18 cellular contexts compared by ENCODE assay signal in the genomic region with DNA sequence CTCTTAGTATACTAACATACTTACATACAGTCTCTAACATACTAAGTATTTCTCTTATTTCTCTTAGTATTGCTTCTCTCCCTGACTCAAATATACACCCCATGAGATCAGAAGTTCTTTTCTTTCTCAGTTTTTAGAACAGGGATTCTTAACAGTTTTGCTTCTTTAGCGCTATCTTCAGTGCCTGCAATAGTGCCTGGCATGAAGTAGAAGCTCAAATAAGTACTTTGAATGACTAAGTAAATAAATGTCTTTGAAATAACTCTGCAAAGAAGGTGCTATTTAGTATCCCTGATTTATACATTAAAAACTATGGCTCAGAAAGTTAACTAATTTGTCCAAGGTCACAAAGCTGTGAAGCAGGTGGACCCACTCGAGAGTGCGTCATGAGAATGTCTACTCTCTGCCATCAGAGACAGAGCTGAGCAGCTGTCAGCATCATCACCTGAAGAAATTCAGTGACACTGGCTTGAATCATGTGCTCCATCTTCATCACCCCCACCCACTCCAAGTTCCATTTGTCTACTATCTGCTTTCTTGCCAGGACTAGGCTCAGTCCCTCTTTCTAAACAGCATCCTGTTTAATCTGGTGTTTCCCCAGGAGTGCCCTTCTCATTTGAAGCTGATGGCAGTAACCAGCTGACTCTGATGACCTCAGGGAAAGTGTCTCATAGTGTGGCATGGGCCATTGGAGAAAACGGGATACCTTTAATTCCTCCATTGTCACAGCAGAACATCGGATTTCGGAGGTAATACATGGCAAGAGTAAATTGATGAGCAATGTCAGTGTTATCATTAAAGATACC.
"Had no signal": no experiment of that assay in that cellular context is flagged by ENCODE, and none has a peak within 500 bp of the region (broad histone marks: within the 10 kb centered on the region; RNA-seq: fewer than 3 reads in every experiment).

No MANE protein-coding gene starts in this region.

- H3K9me3 Mint-ChIP-seq: naive thymus-derived CD4-positive, alpha-beta T cell; T-helper 2 cell treated with Interferon-gamma antibody and Interleukin-4, amounts not matched to agents 5 μg/mL and 100 μg/mL, for 36 hours; type B pancreatic cell had no signal

- ATAC-seq: naive thymus-derived CD4-positive, alpha-beta T cell had no signal

- H3K27ac Mint-ChIP-seq: naive thymus-derived CD4-positive, alpha-beta T cell; T-helper 2 cell treated with Interferon-gamma antibody and Interleukin-4, amounts not matched to agents 5 μg/mL and 100 μg/mL, for 36 hours; type B pancreatic cell had no signal

- H3K4me3 Mint-ChIP-seq: naive thymus-derived CD4-positive, alpha-beta T cell; T-helper 2 cell treated with Interferon-gamma antibody and Interleukin-4, amounts not matched to agents 5 μg/mL and 100 μg/mL, for 36 hours; type B pancreatic cell had no signal

- FAIRE-seq: endothelial cell of umbilical vein, small intestine had no signal

- H3K27ac ChIP-seq: breast epithelium, neutrophil, right atrium auricular region had no signal

- H3K27me3 Mint-ChIP-seq: naive thymus-derived CD4-positive, alpha-beta T cell; type B pancreatic cell had no signal

- H3K9me3 ChIP-seq: breast epithelium, neutrophil, right atrium auricular region had no signal

- DNase-seq: activated CD4-positive, alpha-beta T cell treated with anti-CD3 and anti-CD28 coated beads, Interleukin-2, amount 50 U/mL, for 48 hours; activated T-cell treated with anti-CD3 and anti-CD28 coated beads, Interleukin-2, amount 50 U/mL, for 48 hours; aorta; cerebellar nuclear complex; effector CD8-positive, alpha-beta T cell; foreskin fibroblast; hypothalamus; mammary epithelial cell; naive thymus-derived CD4-positive, alpha-beta T cell; stimulated activated CD4-positive, alpha-beta T cell treated with anti-CD3 and anti-CD28 coated beads, Interleukin-4, amount 100 ng/mL, for 24 hours; stimulated activated naive CD4-positive, alpha-beta T cell treated with Interleukin-2 at 50 U/mL for 16 hours had no signal

- H3K36me3 ChIP-seq: breast epithelium had no signal

- H3K4me3 ChIP-seq: breast epithelium, right atrium auricular region had no signal

- H3K4me1 ChIP-seq: breast epithelium, right atrium auricular region had no signal
